21 cellular contexts compared by ENCODE assay signal in genomic region chr18:38497281-38497680, GRCh38.
DNase-seq lines count a peak whose midpoint lies in the region; ATAC-seq, FAIRE-seq and TF ChIP-seq lines count a peak whose summit lies in the region.
"Had no signal": no experiment of that assay in that cellular context is flagged by ENCODE, and none has a peak within 500 bp of the region (broad histone marks: within the 10 kb centered on the region; RNA-seq: fewer than 3 reads in every experiment).

No MANE protein-coding gene starts in this region.

- no peak for TF ChIP-seq CTCF in bronchial epithelial cell (IDR thresholded peaks at IDR 0.05; ENCODE audit: insufficient read depth, low read length, severe bottlenecking)

- no peak for FAIRE-seq in bronchial epithelial cell (lab: Jason Lieb, UNC)
- FAIRE-seq: A204.1, H54, K562 had no signal

- no peak overlapping the region for H3K4me3 ChIP-seq in bronchial epithelial cell (ENCODE audit: low read depth, low read length)
- H3K4me3 ChIP-seq: K562 had no signal

- DNase-seq in activated CD4-positive, alpha-beta T cell treated with anti-CD3 and anti-CD28 coated beads, Interleukin-2, amount 50 U/mL, for 48 hours = peak; percentile 2 to 4
- no peak for DNase-seq in activated CD4-positive, alpha-beta T cell treated with anti-CD3 and anti-CD28 coated beads for 1 hour
- DNase-seq in COLO829 (ENCODE audit: low spot score) (peak; percentile 2), NCI-H446 treated with DMSO at 0.1 percent for 48 hours (lab: John Stamatoyannopoulos, UW) (peak; percentile 6), bronchial epithelial cell (ENCODE audit: low read depth) (peak; percentile 69)
- DNase-seq: DMS53, GDM1, MM.1S, NCI-H1048, NCI-H1417 treated with DMSO at 0.1 percent for 48 hours, NCI-H187 treated with DMSO at 0.1 percent for 48 hours, NCI-H2107, NCI-H510A, NCI-H748 treated with DMSO at 0.1 percent for 48 hours, SIG-M5 had no signal

- ATAC-seq in GM18867 (IDR thresholded peaks at IDR 0.05; ENCODE audit: unreplicated experiment) = no peak
- no peak for ATAC-seq in GM18505 (IDR thresholded peaks at IDR 0.05; ENCODE audit: unreplicated experiment)
- ATAC-seq in GM21381 (IDR thresholded peaks at IDR 0.05; ENCODE audit: unreplicated experiment) = no peak
- ATAC-seq: K562 had no signal

- no peaks in the 10 kb centered on the region for H3K27me3 ChIP-seq in bronchial epithelial cell (ENCODE audit: control insufficient read depth, insufficient read depth, low read length)

- TF ChIP-seq POLR2A in GM18505 (IDR thresholded peaks at IDR 0.05; ENCODE audit: borderline replicate concordance, extremely low read depth, insufficient read depth, insufficient read length) = no peak

- no peaks in the 10 kb centered on the region for H3K36me3 ChIP-seq in bronchial epithelial cell (ENCODE audit: control insufficient read depth, insufficient read depth, low read length)
